ENCODE assay signal across 9 cellular contexts in genomic region chr1:1402081-1402900, GRCh38. TPM values are rescaled to one million over a fixed set of nuclear protein-coding genes. Genes with fewer than 3 reads are reported as not detected.
A peak's percentile ranks its signal among the peaks of the same experiment; 100 is the strongest.
DNase-seq lines count a peak whose midpoint lies in the region; ATAC-seq and TF ChIP-seq lines count a peak whose summit lies in the region.
"Had no signal": no experiment of that assay in that cellular context is flagged by ENCODE, and none has a peak within 500 bp of the region (broad histone marks: within the 10 kb centered on the region; RNA-seq: fewer than 3 reads in every experiment).

No MANE protein-coding gene starts in this region.

- CTCF ChIA-PET in activated CD8-positive, alpha-beta T cell treated with anti-CD3 and anti-CD28 coated beads for 36 hours (lab: Charles Lee), result interaction anchor here (0.7 to 1.4 kb wide), 7 partner anchors 11 to 97 kb away, joined by 3 to 6 read pairs (median 3); no protein-coding TSS in a partner anchor

- ATAC-seq in activated CD8-positive, alpha-beta T cell treated with anti-CD3 and anti-CD28 coated beads for 36 hours, result no peak
- ATAC-seq in stimulated activated naive B cell treated with anti-CD40 and anti-IgM and Interleukin-4, amounts not matched to agents 10 μg/mL and 1 μg/mL and 100 μg/mL, for 72 hours (replicated peaks), result no peak
- ATAC-seq in GM18868 (IDR thresholded peaks at IDR 0.05; ENCODE audit: unreplicated experiment), result no peak

- intact Hi-C loops in left ventricle myocardium inferior (cut with micrococcal nuclease) (no loop called here), cardiac septum (cut with DNase I) (no loop called here)
- intact Hi-C loops in activated CD8-positive, alpha-beta T cell treated with anti-CD3 and anti-CD28 coated beads for 36 hours (cut with micrococcal nuclease), result no loop called here

- H3K4me1 ChIP-seq in left ventricle myocardium inferior, result peaks cover 71% of the 10 kb centered on the region

- peaks cover 74% of the 10 kb centered on the region for H3K36me3 Mint-ChIP-seq in activated CD8-positive, alpha-beta T cell treated with anti-CD3 and anti-CD28 coated beads for 36 hours (ENCODE audit: low read depth)
- peaks cover 63 to 72% of the 10 kb centered on the region in 2 donors for H3K36me3 Mint-ChIP-seq in stimulated activated naive B cell treated with anti-CD40 and anti-IgM and Interleukin-4, amounts not matched to agents 10 μg/mL and 1 μg/mL and 100 μg/mL, for 72 hours

- H3K36me3 ChIP-seq in left ventricle myocardium inferior, result peaks cover 62% of the 10 kb centered on the region

- H3K27me3 ChIP-seq in left ventricle myocardium inferior (ENCODE audit: low read depth), result no peaks in the 10 kb centered on the region

- H3K4me3 Mint-ChIP-seq in activated CD8-positive, alpha-beta T cell treated with anti-CD3 and anti-CD28 coated beads for 36 hours, result peak overlapping the region; percentile 93
- H3K4me3 Mint-ChIP-seq in stimulated activated naive B cell treated with anti-CD40 and anti-IgM and Interleukin-4, amounts not matched to agents 10 μg/mL and 1 μg/mL and 100 μg/mL, for 72 hours, result peak overlapping the region; percentile 26 to 62

- H3K27me3 Mint-ChIP-seq in activated CD8-positive, alpha-beta T cell treated with anti-CD3 and anti-CD28 coated beads for 36 hours, result no peaks in the 10 kb centered on the region
- no peaks in the 10 kb centered on the region for H3K27me3 Mint-ChIP-seq in stimulated activated naive B cell treated with anti-CD40 and anti-IgM and Interleukin-4, amounts not matched to agents 10 μg/mL and 1 μg/mL and 100 μg/mL, for 72 hours

- no peaks in the 10 kb centered on the region for H3K9me3 ChIP-seq in left ventricle myocardium inferior (replicated peaks)

- TF ChIP-seq CTCF in left ventricle myocardium inferior (IDR thresholded peaks at IDR 0.05; ENCODE audit: borderline replicate concordance) (peak; percentile 46), foreskin fibroblast (IDR thresholded peaks at IDR 0.05; ENCODE audit: low read depth, low read length) (peak; percentile 68)
- peak; percentile 63 for TF ChIP-seq CTCF in activated CD8-positive, alpha-beta T cell treated with anti-CD3 and anti-CD28 coated beads for 36 hours (IDR thresholded peaks at IDR 0.05)

- H3K27ac Mint-ChIP-seq in activated CD8-positive, alpha-beta T cell treated with anti-CD3 and anti-CD28 coated beads for 36 hours, result peak overlapping the region; percentile 88
- H3K27ac Mint-ChIP-seq in stimulated activated naive B cell treated with anti-CD40 and anti-IgM and Interleukin-4, amounts not matched to agents 10 μg/mL and 1 μg/mL and 100 μg/mL, for 72 hours, result peak overlapping the region; percentile 95

- DNase-seq in left ventricle myocardium inferior (no peak), cardiac septum (ENCODE audit: low spot score) (no peak), NAMALWA (ENCODE audit: low spot score) (peak; percentile 75), foreskin fibroblast (peak; percentile 44 to 82), nucleus accumbens (lab: John Stamatoyannopoulos, UW) (no peak)
- DNase-seq in activated CD8-positive, alpha-beta T cell treated with anti-CD3 and anti-CD28 coated beads for 36 hours, result peak; percentile 59
- DNase-seq in stimulated activated naive B cell treated with anti-CD40 and anti-IgM and Interleukin-4, amounts not matched to agents 10 μg/mL and 1 μg/mL and 100 μg/mL, for 72 hours, result no peak

- H3K4me3 ChIP-seq in left ventricle myocardium inferior, result no peak overlapping the region
- H3K4me3 ChIP-seq in foreskin fibroblast (ENCODE audit: low read depth in 1 of 2, low read length in 2 of 2), result no peak overlapping the region

- POLR2A ChIA-PET in activated CD8-positive, alpha-beta T cell treated with anti-CD3 and anti-CD28 coated beads for 36 hours (lab: Charles Lee), result interaction anchor here (0.6 to 4.9 kb wide), 6 partner anchors 8 to 149 kb away, joined by 3 to 48 read pairs (median 4); no protein-coding TSS in a partner anchor

- H3K27ac ChIP-seq in left ventricle myocardium inferior (replicated peaks), result no peak overlapping the region

- peaks cover 56% of the 10 kb centered on the region for H3K4me1 Mint-ChIP-seq in activated CD8-positive, alpha-beta T cell treated with anti-CD3 and anti-CD28 coated beads for 36 hours (ENCODE audit: low read depth)
- peaks cover 43 to 76% of the 10 kb centered on the region in 2 donors for H3K4me1 Mint-ChIP-seq in stimulated activated naive B cell treated with anti-CD40 and anti-IgM and Interleukin-4, amounts not matched to agents 10 μg/mL and 1 μg/mL and 100 μg/mL, for 72 hours

- no peaks in the 10 kb centered on the region for H3K9me3 Mint-ChIP-seq in activated CD8-positive, alpha-beta T cell treated with anti-CD3 and anti-CD28 coated beads for 36 hours
- no peaks in the 10 kb centered on the region for H3K9me3 Mint-ChIP-seq in stimulated activated naive B cell treated with anti-CD40 and anti-IgM and Interleukin-4, amounts not matched to agents 10 μg/mL and 1 μg/mL and 100 μg/mL, for 72 hours

RNA-seq across cellular contexts. Expression of gene CCNL2, which starts 3.2 kb away (rescaled TPM):
- total RNA-seq in left ventricle myocardium inferior, result 46.1 TPM
- 78.6 TPM for total RNA-seq in cardiac septum
- 10 to 100 TPM; 86.3 to 92.4 TPM for total RNA-seq in activated CD8-positive, alpha-beta T cell treated with anti-CD3 and anti-CD28 coated beads for 36 hours

RNA-seq across cellular contexts. Expression of gene MRPL20, which starts 4.8 kb away (rescaled TPM):
- total RNA-seq in left ventricle myocardium inferior (135 TPM), cardiac septum (127 TPM)
- 100 to 1,000 TPM; 127 to 129 TPM for total RNA-seq in activated CD8-positive, alpha-beta T cell treated with anti-CD3 and anti-CD28 coated beads for 36 hours

RNA-seq across cellular contexts. Expression of gene ANKRD65, which starts 18.8 kb away (rescaled TPM):
- total RNA-seq in left ventricle myocardium inferior (1.7 TPM), cardiac septum (1.8 TPM)
- total RNA-seq in activated CD8-positive, alpha-beta T cell treated with anti-CD3 and anti-CD28 coated beads for 36 hours, result not detected
- total RNA-seq: mononuclear cell had no signal

RNA-seq across cellular contexts. Expression of gene AURKAIP1, which starts 27.3 kb away (rescaled TPM):
- total RNA-seq in left ventricle myocardium inferior, result 219 TPM
- 174 TPM for total RNA-seq in cardiac septum
- total RNA-seq in activated CD8-positive, alpha-beta T cell treated with anti-CD3 and anti-CD28 coated beads for 36 hours, result 100 to 1,000 TPM; 127 TPM

RNA-seq across cellular contexts. Expression of gene VWA1, which starts 33.2 kb away (rescaled TPM):
- total RNA-seq in left ventricle myocardium inferior (13.7 TPM), cardiac septum (35.3 TPM)
- total RNA-seq in activated CD8-positive, alpha-beta T cell treated with anti-CD3 and anti-CD28 coated beads for 36 hours, result under 1 TPM; 0.72 to 0.97 TPM

Comparison
In these comparisons a context has a peak if more than half of its experiments do, and no peak if none do; other contexts are left out.
1. DNase-seq: peak in NAMALWA (single experiment), activated CD8-positive, alpha-beta T cell treated with anti-CD3 and anti-CD28 coated beads for 36 hours (single experiment) and foreskin fibroblast (2 of 2); none in left ventricle myocardium inferior (single experiment), cardiac septum (single experiment), stimulated activated naive B cell treated with anti-CD40 and anti-IgM and Interleukin-4, amounts not matched to agents 10 μg/mL and 1 μg/mL and 100 μg/mL, for 72 hours (single experiment) and nucleus accumbens (0 of 56).
2. Peak in every context shown above with its lines, with median percentiles within 50 percentile points of each other: CTCF ChIP-seq.